8 cellular contexts compared by ENCODE assay signal in genomic region chr22:35301370-35301874, GRCh38. TPM values are rescaled to one million over a fixed set of nuclear protein-coding genes. Genes with fewer than 3 reads are reported as not detected.
DNase-seq lines count a peak whose midpoint lies in the region; ATAC-seq and TF ChIP-seq lines count a peak whose summit lies in the region.

No MANE protein-coding gene starts in this region.

- DNase-seq in AG08395 (ENCODE audit: low spot score) (peak; percentile 93), HuH-7 (ENCODE audit: low spot score) (peak; percentile 89), adipocyte (ENCODE audit: low read depth) (peak; percentile 99), left lung (peak in 1 of 2 donors; percentile 87), uterus (peak; percentile 61), NCI-H1105 (lab: John Stamatoyannopoulos, UW) (no peak), COR-L47 (lab: John Stamatoyannopoulos, UW) (no peak), cortex of kidney (lab: John Stamatoyannopoulos, UW) (no peak)

- peak overlapping the region; percentile 96 for H3K9ac ChIP-seq in adipocyte (ENCODE audit: low read length)

- intact Hi-C loops in left lung (cut with DNase I), result no loop called here
- intact Hi-C loops in uterus (cut with DNase I; ENCODE audit: low total_unique reads), result no loop called here

- H3K9me3 ChIP-seq in adipocyte (ENCODE audit: control insufficient read depth, low read length) (no peaks in the 10 kb centered on the region), left lung (no peaks in the 10 kb centered on the region), uterus (no peaks in the 10 kb centered on the region)

- H3K4me1 ChIP-seq in adipocyte (ENCODE audit: control insufficient read depth, insufficient read depth, low read length) (peaks cover 24% of the 10 kb centered on the region), left lung (peaks cover 6 to 52% of the 10 kb centered on the region in 2 donors), uterus (no peaks in the 10 kb centered on the region)

- ATAC-seq in left lung, result peak; percentile 34

- TF ChIP-seq CTCF in left lung (IDR thresholded peaks at IDR 0.05) (no peak), uterus (IDR thresholded peaks at IDR 0.05) (no peak)

- H3K27me3 ChIP-seq in adipocyte (replicated peaks; ENCODE audit: control insufficient read depth, insufficient read depth, low read length) (no peaks in the 10 kb centered on the region), left lung (no peaks in the 10 kb centered on the region), uterus (no peaks in the 10 kb centered on the region)

- H3K36me3 ChIP-seq in adipocyte (ENCODE audit: control insufficient read depth, insufficient read depth, low read length, severe bottlenecking), result peaks cover 8% of the 10 kb centered on the region
- H3K36me3 ChIP-seq in left lung, result peaks cover 0 to 14% of the 10 kb centered on the region in 2 donors
- H3K36me3 ChIP-seq in uterus, result no peaks in the 10 kb centered on the region

- H3K4me3 ChIP-seq in adipocyte (ENCODE audit: low read length), result peak overlapping the region; percentile 88
- peak overlapping the region in 1 of 2 donors; percentile 95 for H3K4me3 ChIP-seq in left lung
- no peak overlapping the region for H3K4me3 ChIP-seq in uterus

- TF ChIP-seq POLR2A in uterus (IDR thresholded peaks at IDR 0.05), result no peak

- H3K27ac ChIP-seq in left lung (peak overlapping the region; percentile 98 to 99), uterus (peak overlapping the region; percentile 96 to 97)

RNA-seq across cellular contexts. Expression of gene TOM1, which starts 1.7 kb away (rescaled TPM):
- total RNA-seq in left lung (10 to 100 TPM; 68.0 to 81.3 TPM), uterus (10 to 100 TPM; 21.3 to 66.7 (median 52.5) TPM)

RNA-seq across cellular contexts. Expression of gene HMGXB4, which starts 44.1 kb away (rescaled TPM):
- total RNA-seq in left lung (10 to 100 TPM; 19.2 to 19.8 TPM), uterus (10 to 100 TPM; 15.1 to 29.6 (median 20.8) TPM)

Comparison
In these comparisons a context has a peak if more than half of its experiments do, and no peak if none do; other contexts are left out.
1. DNase-seq: peak in AG08395 (single experiment), HuH-7 (single experiment), adipocyte (single experiment) and uterus (2 of 2); none in NCI-H1105 (single experiment), COR-L47 (single experiment) and cortex of kidney (single experiment).